41 cellular contexts compared by ENCODE assay signal in the genomic region with DNA sequence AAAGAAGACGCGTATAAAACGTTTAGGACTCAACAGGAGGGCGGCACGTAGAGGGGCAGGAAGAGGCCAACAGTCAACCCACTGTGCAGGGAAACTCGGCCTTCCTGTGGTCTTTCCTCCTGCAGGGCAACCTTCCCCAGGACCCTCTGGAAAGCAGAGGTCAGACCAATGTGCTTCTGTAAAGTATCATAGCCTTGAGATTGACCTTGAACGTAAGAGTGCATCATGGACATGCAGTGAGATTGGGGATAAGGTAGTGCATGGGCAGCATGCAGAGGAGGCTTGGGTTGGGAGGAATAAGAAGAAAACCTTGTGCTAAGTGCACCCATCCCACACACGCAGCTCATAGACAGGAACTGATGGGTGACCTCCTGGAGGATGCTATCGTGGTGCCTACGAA.
"Had no signal": no experiment of that assay in that cellular context is flagged by ENCODE, and none has a peak within 500 bp of the region (broad histone marks: within the 10 kb centered on the region; RNA-seq: fewer than 3 reads in every experiment).

No MANE protein-coding gene starts in this region.

- FAIRE-seq: bronchial epithelial cell, TTC549 had no signal

- H3K27me3 ChIP-seq: ascending aorta, cardiac muscle cell had no signal

- DNase-seq: activated CD4-positive, alpha-beta T cell treated with anti-CD3 and anti-CD28 coated beads for 1 hour; activated CD4-positive, alpha-beta T cell treated with anti-CD3 and anti-CD28 coated beads for 36 hours; activated CD4-positive, alpha-beta T cell treated with anti-CD3 and anti-CD28 coated beads for 48 hours; activated CD4-positive, alpha-beta T cell treated with anti-CD3 and anti-CD28 coated beads, Interleukin-2, amount 10 ng/mL, durations not matched to agents 7 days and 5 days; activated CD4-positive, alpha-beta T cell treated with anti-CD3 and anti-CD28 coated beads, Interleukin-2, amount 50 U/mL, for 48 hours; activated CD4-positive, CD25-positive, alpha-beta regulatory T cell; activated CD8-positive, alpha-beta memory T cell treated with anti-CD3 and anti-CD28 coated beads, Interleukin-2, amount 10 ng/mL, durations not matched to agents 7 days and 5 days; activated CD8-positive, alpha-beta T cell treated with anti-CD3 and anti-CD28 coated beads for 36 hours; activated effector memory CD4-positive, alpha-beta T cell treated with anti-CD3 and anti-CD28 coated beads, Interleukin-2, amount 50 U/mL, for 16 hours; activated gamma-delta T cell treated with Interleukin-2 at 50 U/mL for 16 hours; activated naive CD4-positive, alpha-beta T cell; activated naive CD4-positive, alpha-beta T cell treated with anti-CD3 and anti-CD28 coated beads for 36 hours; activated naive CD4-positive, alpha-beta T cell treated with anti-CD3 and anti-CD28 coated beads, Interleukin-2, amount 50 U/mL, for 16 hours; activated naive CD8-positive, alpha-beta T cell treated with anti-CD3 and anti-CD28 coated beads, Interleukin-2, amount 10 ng/mL, durations not matched to agents 7 days and 5 days; activated naive CD8-positive, alpha-beta T cell treated with anti-CD3 and anti-CD28 coated beads, Interleukin-2, amount 50 U/mL, for 24 hours; activated T-cell treated with anti-CD3 and anti-CD28 coated beads for 4 hours; activated T-cell treated with anti-CD3 and anti-CD28 coated beads, Interleukin-2, amount 50 U/mL, for 1 hour; activated T-cell treated with anti-CD3 and anti-CD28 coated beads, Interleukin-2, amount 50 U/mL, for 4 hours; activated T-cell treated with anti-CD3 and anti-CD28 coated beads, Interleukin-2, amount 50 U/mL, for 72 hours; amygdala; anterior cingulate cortex; caudate nucleus; cerebellar nuclear complex; SW 1271; T-helper 1 cell; T-helper 2 cell; T-helper 9 cell; WERI-Rb-1 had no signal

- H3K27me3 Mint-ChIP-seq: brain had no signal

- H3K4me1 Mint-ChIP-seq: activated CD4-positive, alpha-beta T cell treated with anti-CD3 and anti-CD28 coated beads for 36 hours; activated CD4-positive, alpha-beta T cell treated with anti-CD3 and anti-CD28 coated beads, Interleukin-2, amount 10 ng/mL, durations not matched to agents 7 days and 5 days; activated CD8-positive, alpha-beta memory T cell treated with anti-CD3 and anti-CD28 coated beads, Interleukin-2, amount 10 ng/mL, durations not matched to agents 7 days and 5 days; activated naive CD8-positive, alpha-beta T cell treated with anti-CD3 and anti-CD28 coated beads, Interleukin-2, amount 10 ng/mL, durations not matched to agents 7 days and 5 days; activated naive CD8-positive, alpha-beta T cell treated with anti-CD3 and anti-CD28 coated beads, Interleukin-2, amount 50 U/mL, for 24 hours; activated T-helper 17 cell treated with anti-CD3 and anti-CD28 coated beads, Interleukin-2, amount 50 U/mL, for 72 hours; central memory CD8-positive, alpha-beta T cell had no signal

- H3K4me1 ChIP-seq: ascending aorta had no signal

- H3K36me3 Mint-ChIP-seq: activated CD8-positive, alpha-beta memory T cell treated with anti-CD3 and anti-CD28 coated beads, Interleukin-2, amount 10 ng/mL, durations not matched to agents 7 days and 5 days; activated naive CD8-positive, alpha-beta T cell treated with anti-CD3 and anti-CD28 coated beads, Interleukin-2, amount 10 ng/mL, durations not matched to agents 7 days and 5 days; brain; WTC11 had no signal

- H3K4me3 ChIP-seq: ascending aorta, cardiac muscle cell had no signal

- H3K36me3 ChIP-seq: ascending aorta, cardiac muscle cell, WERI-Rb-1 had no signal

- H3K9me3 ChIP-seq: ascending aorta had no signal

- H3K27ac Mint-ChIP-seq: activated CD4-positive, alpha-beta T cell treated with anti-CD3 and anti-CD28 coated beads for 36 hours; activated CD4-positive, alpha-beta T cell treated with anti-CD3 and anti-CD28 coated beads, Interleukin-2, amount 10 ng/mL, durations not matched to agents 7 days and 5 days; activated CD8-positive, alpha-beta memory T cell treated with anti-CD3 and anti-CD28 coated beads, Interleukin-2, amount 10 ng/mL, durations not matched to agents 7 days and 5 days; activated CD8-positive, alpha-beta T cell treated with anti-CD3 and anti-CD28 coated beads for 36 hours; activated naive CD4-positive, alpha-beta T cell treated with anti-CD3 and anti-CD28 coated beads for 36 hours; activated naive CD4-positive, alpha-beta T cell treated with anti-CD3 and anti-CD28 coated beads, Interleukin-2, amount 50 U/mL, for 72 hours; activated naive CD8-positive, alpha-beta T cell treated with anti-CD3 and anti-CD28 coated beads, Interleukin-2, amount 10 ng/mL, durations not matched to agents 7 days and 5 days; activated naive CD8-positive, alpha-beta T cell treated with anti-CD3 and anti-CD28 coated beads, Interleukin-2, amount 50 U/mL, for 24 hours; activated T-cell treated with anti-CD3 and anti-CD28 coated beads, Interleukin-2, amount 50 U/mL, for 72 hours; activated T-helper 1 cell treated with anti-CD3 and anti-CD28 coated beads, Interleukin-12 subunit alpha, Interleukin-12 subunit beta, Interleukin-2, Interleukin-4 antibody, amounts not matched to agents 30 ng/mL and 10 ng/mL and 1 ng/mL, durations not matched to agents 14 hours and 24 hours and 36 hours; activated T-helper 17 cell treated with anti-CD3 and anti-CD28 coated beads, Interleukin-2, amount 50 U/mL, for 72 hours; brain; T-helper 1 cell treated with Interleukin-12 subunit alpha and Interleukin-12 subunit beta and Interleukin-4 antibody, amounts not matched to agents 30 μg/mL and 1 μg/mL, for 36 hours; T-helper 2 cell treated with Interferon-gamma antibody and Interleukin-4, amounts not matched to agents 5 μg/mL and 100 μg/mL, for 36 hours; WTC11 had no signal

- H3K4me3 Mint-ChIP-seq: activated CD4-positive, alpha-beta T cell treated with anti-CD3 and anti-CD28 coated beads for 36 hours; activated CD4-positive, alpha-beta T cell treated with anti-CD3 and anti-CD28 coated beads, Interleukin-2, amount 10 ng/mL, durations not matched to agents 7 days and 5 days; activated CD8-positive, alpha-beta memory T cell treated with anti-CD3 and anti-CD28 coated beads, Interleukin-2, amount 10 ng/mL, durations not matched to agents 7 days and 5 days; activated CD8-positive, alpha-beta T cell treated with anti-CD3 and anti-CD28 coated beads for 36 hours; activated naive CD4-positive, alpha-beta T cell treated with anti-CD3 and anti-CD28 coated beads for 36 hours; activated naive CD8-positive, alpha-beta T cell treated with anti-CD3 and anti-CD28 coated beads, Interleukin-2, amount 10 ng/mL, durations not matched to agents 7 days and 5 days; activated naive CD8-positive, alpha-beta T cell treated with anti-CD3 and anti-CD28 coated beads, Interleukin-2, amount 50 U/mL, for 24 hours; activated T-cell treated with anti-CD3 and anti-CD28 coated beads, Interleukin-2, amount 50 U/mL, for 4 hours; activated T-cell treated with anti-CD3 and anti-CD28 coated beads, Interleukin-2, amount 50 U/mL, for 72 hours; activated T-helper 1 cell treated with anti-CD3 and anti-CD28 coated beads, Interleukin-12 subunit alpha, Interleukin-12 subunit beta, Interleukin-2, Interleukin-4 antibody, amounts not matched to agents 30 ng/mL and 10 ng/mL and 1 ng/mL, durations not matched to agents 14 hours and 24 hours and 36 hours; activated T-helper 17 cell treated with anti-CD3 and anti-CD28 coated beads, Interleukin-2, amount 50 U/mL, for 72 hours; brain; central memory CD8-positive, alpha-beta T cell; T-helper 1 cell treated with Interleukin-12 subunit alpha and Interleukin-12 subunit beta and Interleukin-4 antibody, amounts not matched to agents 30 μg/mL and 1 μg/mL, for 36 hours; T-helper 2 cell treated with Interferon-gamma antibody and Interleukin-4, amounts not matched to agents 5 μg/mL and 100 μg/mL, for 36 hours; WTC11 had no signal

- H3K9me3 Mint-ChIP-seq: activated CD4-positive, alpha-beta T cell treated with anti-CD3 and anti-CD28 coated beads, Interleukin-2, amount 10 ng/mL, durations not matched to agents 7 days and 5 days; activated CD8-positive, alpha-beta T cell treated with anti-CD3 and anti-CD28 coated beads for 36 hours; activated naive CD4-positive, alpha-beta T cell treated with anti-CD3 and anti-CD28 coated beads for 36 hours; activated naive CD4-positive, alpha-beta T cell treated with anti-CD3 and anti-CD28 coated beads, Interleukin-2, amount 50 U/mL, for 72 hours; activated naive CD8-positive, alpha-beta T cell treated with anti-CD3 and anti-CD28 coated beads, Interleukin-2, amount 10 ng/mL, durations not matched to agents 7 days and 5 days; activated naive CD8-positive, alpha-beta T cell treated with anti-CD3 and anti-CD28 coated beads, Interleukin-2, amount 50 U/mL, for 24 hours; activated T-cell treated with anti-CD3 and anti-CD28 coated beads, Interleukin-2, amount 50 U/mL, for 4 hours; activated T-cell treated with anti-CD3 and anti-CD28 coated beads, Interleukin-2, amount 50 U/mL, for 72 hours; activated T-helper 1 cell treated with anti-CD3 and anti-CD28 coated beads, Interleukin-12 subunit alpha, Interleukin-12 subunit beta, Interleukin-2, Interleukin-4 antibody, amounts not matched to agents 30 ng/mL and 10 ng/mL and 1 ng/mL, durations not matched to agents 14 hours and 24 hours and 36 hours; activated T-helper 17 cell treated with anti-CD3 and anti-CD28 coated beads, Interleukin-2, amount 50 U/mL, for 72 hours; central memory CD8-positive, alpha-beta T cell; T-helper 1 cell treated with Interleukin-12 subunit alpha and Interleukin-12 subunit beta and Interleukin-4 antibody, amounts not matched to agents 30 μg/mL and 1 μg/mL, for 36 hours; T-helper 2 cell treated with Interferon-gamma antibody and Interleukin-4, amounts not matched to agents 5 μg/mL and 100 μg/mL, for 36 hours; WTC11 had no signal

- H3K27ac ChIP-seq: ascending aorta, cardiac muscle cell, WERI-Rb-1 had no signal

- ATAC-seq: activated CD4-positive, alpha-beta T cell treated with anti-CD3 and anti-CD28 coated beads for 36 hours; activated CD4-positive, CD25-positive, alpha-beta regulatory T cell treated with anti-CD3 and anti-CD28 coated beads, Interleukin-2, amount 50 U/mL, for 24 hours; activated CD8-positive, alpha-beta memory T cell treated with anti-CD3 and anti-CD28 coated beads, Interleukin-2, amount 10 ng/mL, durations not matched to agents 7 days and 5 days; activated CD8-positive, alpha-beta T cell treated with anti-CD3 and anti-CD28 coated beads for 36 hours; activated naive CD4-positive, alpha-beta T cell treated with anti-CD3 and anti-CD28 coated beads, Interleukin-2, amount 50 U/mL, for 72 hours; activated naive CD8-positive, alpha-beta T cell treated with anti-CD3 and anti-CD28 coated beads, Interleukin-2, amount 50 U/mL, for 24 hours; activated T-cell treated with anti-CD3 and anti-CD28 coated beads, Interleukin-2, amount 50 U/mL, for 4 hours; activated T-cell treated with anti-CD3 and anti-CD28 coated beads, Interleukin-2, amount 50 U/mL, for 72 hours; activated T-helper 17 cell treated with anti-CD3 and anti-CD28 coated beads, Interleukin-2, amount 50 U/mL, for 72 hours; WTC11 had no signal
